Comparison of ENCODE assay signal across 18 cellular contexts in the genomic region with DNA sequence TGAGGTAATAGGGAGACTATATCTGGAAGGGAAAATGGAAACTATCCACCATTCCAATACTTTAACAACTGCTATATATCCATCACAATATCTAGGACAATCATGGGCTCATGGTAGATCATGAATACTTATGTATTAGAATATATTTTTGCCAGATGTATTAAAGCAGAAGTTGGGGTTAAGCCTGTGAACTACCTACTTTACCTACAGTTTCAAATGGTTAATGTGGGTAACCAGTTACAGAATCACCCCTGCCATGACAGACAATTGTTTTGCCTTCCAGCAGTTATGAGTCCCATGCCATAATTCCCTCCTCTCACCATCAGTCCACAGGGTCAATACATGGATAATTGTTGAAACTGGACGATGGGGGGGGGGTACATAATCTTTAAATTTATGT. TPM values are rescaled to one million over a fixed set of nuclear protein-coding genes. Genes with fewer than 3 reads are reported as not detected.
DNase-seq lines count a peak whose midpoint lies in the region; ATAC-seq and TF ChIP-seq lines count a peak whose summit lies in the region.
"Had no signal": no experiment of that assay in that cellular context is flagged by ENCODE, and none has a peak within 500 bp of the region (broad histone marks: within the 10 kb centered on the region; RNA-seq: fewer than 3 reads in every experiment).

No MANE protein-coding gene starts in this region.

- H3K27me3 ChIP-seq in left ventricle myocardium inferior (ENCODE audit: low read depth) (no peaks in the 10 kb centered on the region), psoas muscle (ENCODE audit: insufficient read depth in 3 of 3, low read length in 2 of 3) (no peaks in the 10 kb centered on the region)
- H3K27me3 ChIP-seq: hepatocyte had no signal

- H3K36me3 ChIP-seq in left ventricle myocardium inferior (no peaks in the 10 kb centered on the region), psoas muscle (ENCODE audit: insufficient read depth in 1 of 2, low read depth in 1 of 2) (no peaks in the 10 kb centered on the region)
- H3K36me3 ChIP-seq: SJSA1 had no signal

- 87 to 92% (median 90%) methylated on average over 1 of the region's 1 CpG for WGBS in psoas muscle, 3 donors

- H3K9me3 ChIP-seq in left ventricle myocardium inferior (replicated peaks) (no peaks in the 10 kb centered on the region), psoas muscle (no peaks in the 10 kb centered on the region)
- H3K9me3 ChIP-seq: SJSA1 had no signal

- intact Hi-C loops in left ventricle myocardium inferior (cut with micrococcal nuclease) (no loop called here), cardiac septum (cut with DNase I) (no loop called here), psoas muscle (cut with DNase I) (no loop called here)

- peak overlapping the region; percentile 36 for H3K27ac ChIP-seq in left ventricle myocardium inferior (replicated peaks)
- peak overlapping the region; percentile 38 for H3K27ac ChIP-seq in temporal lobe (ENCODE audit: low read depth, low read length)
- H3K27ac ChIP-seq in psoas muscle, result no peak overlapping the region
- H3K27ac ChIP-seq: 22Rv1, hepatocyte, parathyroid adenoma, SJSA1 had no signal

- H3K4me3 ChIP-seq in left ventricle myocardium inferior (no peak overlapping the region), psoas muscle (no peak overlapping the region)
- H3K4me3 ChIP-seq: hepatocyte, SJSA1 had no signal

- DNase-seq in left ventricle myocardium inferior (no peak), cardiac septum (ENCODE audit: low spot score) (no peak), RPMI8226 (no peak), DMS114 treated with DMSO at 0.1 percent for 48 hours (lab: John Stamatoyannopoulos, UW; ENCODE audit: unreplicated experiment) (no peak), psoas muscle (no peak)
- DNase-seq: activated CD4-positive, alpha-beta T cell treated with anti-CD3 and anti-CD28 coated beads for 1 hour; Calu3; mammary epithelial cell; NCI-H510A treated with DMSO at 0.1 percent for 48 hours; stimulated activated CD4-positive, alpha-beta T cell treated with anti-CD3 and anti-CD28 coated beads, Interleukin-2, amount 100 ng/mL, for 48 hours; stimulated activated naive CD8-positive, alpha-beta T cell treated with anti-CD3 and anti-CD28 coated beads, Interleukin-15, amount 100 ng/mL, for 72 hours had no signal

- ATAC-seq in GM21825 (IDR thresholded peaks at IDR 0.05; ENCODE audit: unreplicated experiment), result peak; percentile 53
- ATAC-seq in HG03159 (IDR thresholded peaks at IDR 0.05; ENCODE audit: unreplicated experiment), result peak; percentile 65
- no peak for ATAC-seq in psoas muscle
- ATAC-seq: stimulated activated naive CD8-positive, alpha-beta T cell treated with anti-CD3 and anti-CD28 coated beads, Interleukin-15, amount 100 ng/mL, for 72 hours had no signal

- no peaks in the 10 kb centered on the region for H3K4me1 ChIP-seq in left ventricle myocardium inferior
- no peaks in the 10 kb centered on the region for H3K4me1 ChIP-seq in psoas muscle
- H3K4me1 ChIP-seq: parathyroid adenoma, SJSA1 had no signal

- TF ChIP-seq CTCF in left ventricle myocardium inferior (IDR thresholded peaks at IDR 0.05; ENCODE audit: borderline replicate concordance) (no peak), psoas muscle (IDR thresholded peaks at IDR 0.05) (no peak)

RNA-seq across cellular contexts. Expression of gene RAPGEF5, which starts 29.9 kb away (rescaled TPM):
- total RNA-seq in left ventricle myocardium inferior (16.5 TPM), cardiac septum (22.4 TPM), temporal lobe (64.7 TPM), psoas muscle (10 to 100 TPM in 1 of 4 donors, 1 to 10 TPM in 3; 5.5 to 10.8 (median 8.1) TPM)
- polyA plus RNA-seq in psoas muscle, result 1 to 10 TPM; 2.6 to 3.6 (median 3.6) TPM

Comparison
In these comparisons a context has a peak if more than half of its experiments do, and no peak if none do; other contexts are left out.
1. ATAC-seq: peak in GM21825 (single experiment) and HG03159 (single experiment); none in psoas muscle (0 of 4).